ENCODE assay signal across 1 cellular context in the genomic region with DNA sequence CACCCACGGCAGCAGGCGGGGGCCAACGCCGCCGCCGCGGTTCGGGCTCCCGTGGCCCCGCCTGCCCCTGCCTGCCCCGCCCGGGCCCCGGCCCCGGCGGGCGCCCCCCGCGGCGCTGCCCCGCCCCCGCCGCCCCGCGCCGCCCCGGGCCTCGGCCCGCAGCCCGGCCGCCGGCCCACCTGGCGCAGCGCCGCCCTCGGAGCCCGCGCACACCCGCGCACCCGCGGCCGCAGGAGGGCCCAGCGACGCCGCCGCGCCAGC.
TF ChIP-seq lines count a peak whose summit lies in the region.

TSS of gene WNT3A (plus strand) at position 206 of the 261 bp plus-strand sequence. CDS start 131 bp downstream, outside the sequence.

TF ChIP-seq in H1, 55 proteins besides CTCF, POLR2A, EP300 and RAD21:
- TF ChIP-seq SIX5 (IDR thresholded peaks at IDR 0.05; ENCODE audit: low read depth, low read length) (no peak), EGR1 (IDR thresholded peaks at IDR 0.05; ENCODE audit: borderline replicate concordance, low read depth, low read length) (no peak), POLR2AphosphoS5 (IDR thresholded peaks at IDR 0.05; ENCODE audit: low read depth, low read length) (no peak), EZH2 (IDR thresholded peaks at IDR 0.05; ENCODE audit: low read depth, low read length, severe bottlenecking) (no peak), BRCA1 (IDR thresholded peaks at IDR 0.05; ENCODE audit: low read depth, low read length) (no peak), CHD7 (IDR thresholded peaks at IDR 0.05; ENCODE audit: insufficient replicate concordance, low read length) (no peak), KDM4A (IDR thresholded peaks at IDR 0.05; ENCODE audit: low read depth, low read length, severe bottlenecking) (no peak)
